Comparison of ENCODE assay signal across 1 cellular context in genomic region chr13:111550062-111550461, GRCh38.
TF ChIP-seq lines count a peak whose summit lies in the region.

No MANE protein-coding gene starts in this region.

TF ChIP-seq in HEK293, 187 proteins besides CTCF, POLR2A, EP300 and RAD21 (continued from another document):
- no peak for TF ChIP-seq PRDM10 (tag by site-specific recombination; IDR thresholded peaks at IDR 0.05)
- TF ChIP-seq ZEB2 (tag by site-specific recombination; IDR thresholded peaks at IDR 0.05) = no peak
- no peak for TF ChIP-seq ZNF624 (tag by site-specific recombination; IDR thresholded peaks at IDR 0.05)
- TF ChIP-seq ZBTB10 (tag by site-specific recombination; IDR thresholded peaks at IDR 0.05) = no peak
- no peak for TF ChIP-seq SCRT1 (tag by site-specific recombination; IDR thresholded peaks at IDR 0.05; ENCODE audit: borderline replicate concordance)
- TF ChIP-seq ZNF843 (tag by site-specific recombination; IDR thresholded peaks at IDR 0.05) = no peak
- TF ChIP-seq ZNF121 (tag by site-specific recombination; IDR thresholded peaks at IDR 0.05) = no peak
- no peak for TF ChIP-seq ZNF514 (tag by site-specific recombination; IDR thresholded peaks at IDR 0.05)
- peak; percentile 95 for TF ChIP-seq ZNF366 (tag by site-specific recombination; conservative IDR thresholded peaks at IDR 0.05)
